ENCODE assay signal across 18 cellular contexts in the genomic region with DNA sequence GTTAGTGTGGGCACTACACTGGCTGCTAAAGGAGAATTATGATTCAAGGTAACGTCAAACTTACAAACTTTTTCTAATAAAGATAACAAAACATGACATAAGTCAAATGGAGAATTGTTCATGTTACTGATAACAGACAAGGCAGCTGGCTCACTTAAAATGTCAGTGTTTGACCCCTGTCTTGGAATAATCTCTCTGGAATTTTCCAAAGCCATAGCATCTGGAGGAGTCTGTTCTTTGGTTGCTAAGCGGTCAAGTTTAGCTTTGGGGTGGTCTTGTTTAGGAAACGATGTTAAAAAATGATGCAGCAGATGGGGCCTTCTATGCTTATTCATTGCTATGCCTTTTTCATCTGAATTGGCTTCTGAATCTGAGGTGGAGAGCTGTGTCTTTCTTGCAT.
"Had no signal": no experiment of that assay in that cellular context is flagged by ENCODE, and none has a peak within 500 bp of the region (broad histone marks: within the 10 kb centered on the region; RNA-seq: fewer than 3 reads in every experiment).

No MANE protein-coding gene starts in this region.

- H3K36me3 ChIP-seq: prostate gland had no signal

- H3K4me1 Mint-ChIP-seq: activated B cell treated with CpG ODN at 0.5 μM for 24 hours had no signal

- H3K27ac ChIP-seq: prostate gland, upper lobe of left lung had no signal

- H3K4me1 ChIP-seq: prostate gland, testis, upper lobe of left lung had no signal

- DNase-seq: activated B cell treated with CpG ODN at 0.5 μM for 24 hours; activated CD4-positive, alpha-beta T cell treated with anti-CD3 and anti-CD28 coated beads for 48 hours; activated CD8-positive, alpha-beta memory T cell treated with anti-CD3 and anti-CD28 coated beads, Interleukin-2, amount 50 U/mL, for 48 hours; activated gamma-delta T cell treated with Interleukin-2 at 50 U/mL for 16 hours; activated T-cell treated with anti-CD3 and anti-CD28 coated beads, Interleukin-2, amount 50 U/mL, for 72 hours; amygdala; effector CD8-positive, alpha-beta T cell; hypothalamus; left ventricle myocardium superior; nephron progenitor cell; right cardiac atrium; stomach; testis; upper lobe of left lung had no signal

- H3K27me3 Mint-ChIP-seq: activated B cell treated with CpG ODN at 0.5 μM for 24 hours; activated naive CD8-positive, alpha-beta T cell; brain had no signal

- H3K4me3 Mint-ChIP-seq: activated B cell treated with CpG ODN at 0.5 μM for 24 hours; activated naive CD8-positive, alpha-beta T cell; activated T-cell treated with anti-CD3 and anti-CD28 coated beads, Interleukin-2, amount 50 U/mL, for 72 hours; brain; nephron progenitor cell; T-helper 2 cell treated with Interferon-gamma antibody and Interleukin-4, amounts not matched to agents 5 μg/mL and 100 μg/mL, for 36 hours had no signal

- H3K9me3 ChIP-seq: prostate gland, stomach, testis, upper lobe of left lung had no signal

- H3K9me3 Mint-ChIP-seq: activated B cell treated with CpG ODN at 0.5 μM for 24 hours; activated T-cell treated with anti-CD3 and anti-CD28 coated beads, Interleukin-2, amount 50 U/mL, for 72 hours; brain; nephron progenitor cell; T-helper 2 cell treated with Interferon-gamma antibody and Interleukin-4, amounts not matched to agents 5 μg/mL and 100 μg/mL, for 36 hours had no signal

- H3K27ac Mint-ChIP-seq: activated B cell treated with CpG ODN at 0.5 μM for 24 hours; activated naive CD8-positive, alpha-beta T cell; activated T-cell treated with anti-CD3 and anti-CD28 coated beads, Interleukin-2, amount 50 U/mL, for 72 hours; brain; nephron progenitor cell; T-helper 2 cell treated with Interferon-gamma antibody and Interleukin-4, amounts not matched to agents 5 μg/mL and 100 μg/mL, for 36 hours had no signal

- H3K27me3 ChIP-seq: stomach, testis, upper lobe of left lung had no signal

- H3K4me3 ChIP-seq: prostate gland, stomach, testis, upper lobe of left lung had no signal
